ENCODE assay signal across 8 cellular contexts in genomic region chr7:108526768-108527017, GRCh38. TPM values are rescaled to one million over a fixed set of nuclear protein-coding genes. Genes with fewer than 3 reads are reported as not detected.
DNase-seq lines count a peak whose midpoint lies in the region; ATAC-seq and TF ChIP-seq lines count a peak whose summit lies in the region.

No MANE protein-coding gene starts in this region.

- 5 to 8% methylated on average over 3 of the region's 3 CpGs for WGBS in heart right ventricle, 2 donors
- WGBS in aorta, 2 donors = 1 to 6% methylated on average over 3 of the region's 3 CpGs

- H3K9me3 ChIP-seq in heart right ventricle (no peaks in the 10 kb centered on the region), breast epithelium (no peaks in the 10 kb centered on the region), mononuclear cell (ENCODE audit: low read depth, low read length) (no peaks in the 10 kb centered on the region), aorta (ENCODE audit: control insufficient read depth, low read length) (no peaks in the 10 kb centered on the region)

- peaks cover 7 to 41% (median 31%) of the 10 kb centered on the region in 9 donors for H3K4me1 ChIP-seq in heart right ventricle
- H3K4me1 ChIP-seq in breast epithelium = peaks cover 0 to 11% of the 10 kb centered on the region in 2 donors
- H3K4me1 ChIP-seq in mononuclear cell (ENCODE audit: insufficient read depth, low read length) = peaks cover 26% of the 10 kb centered on the region
- peaks cover 0 to 6% of the 10 kb centered on the region in 2 donors for H3K4me1 ChIP-seq in aorta (ENCODE audit: control insufficient read depth in 1 of 2, insufficient read depth in 2 of 2, low read length in 2 of 2)

- intact Hi-C loops in heart right ventricle (cut with DNase I) (loop anchor here in 8 of 10 donors (1.0 to 5.0 kb wide), 4 partner anchors 41 to 46 kb away; partner anchors contain the start of genes DNAJB9 (in 7 of the 8) and THAP5 (in 7 of the 8)), cardiac septum (cut with DNase I) (loop anchor here (1.0 kb wide), 1 partner anchor 43 kb away; the partner anchor contains the start of genes DNAJB9 and THAP5), breast epithelium (cut with DNase I; ENCODE audit: low total_unique reads) (loop anchor here (5.0 kb wide), 1 partner anchor 41 kb away; the partner anchor contains the start of genes DNAJB9 and THAP5), aorta (cut with DNase I) (loop anchor here (1.0 kb wide), 1 partner anchor 43 kb away; the partner anchor contains the start of genes DNAJB9 (in 2 of the 2) and THAP5 (in 2 of the 2)), head of caudate nucleus (cut with DNase I) (loop anchor here (2.0 kb wide), 1 partner anchor 42 kb away; the partner anchor contains the start of genes DNAJB9 and THAP5)

- TF ChIP-seq POLR2A in breast epithelium (IDR thresholded peaks at IDR 0.05) = no peak

- H3K27ac ChIP-seq in heart right ventricle (peak overlapping the region; percentile 78 to 99 (median 96)), breast epithelium (peak overlapping the region; percentile 97 to 99), aorta (ENCODE audit: low read depth in 1 of 2, low read length in 2 of 2) (peak overlapping the region; percentile 38 to 79)

- H3K4me3 ChIP-seq in heart right ventricle (peak overlapping the region; percentile 11 to 80 (median 74)), breast epithelium (peak overlapping the region; percentile 66 to 72 (median 71)), mononuclear cell (ENCODE audit: low read length) (peak overlapping the region; percentile 85), aorta (ENCODE audit: low read length in 2 of 2) (peak overlapping the region; percentile 38 to 50)

- DNase-seq in heart right ventricle = no peak
- DNase-seq in cardiac septum (ENCODE audit: low spot score) = no peak
- DNase-seq in breast epithelium (ENCODE audit: low spot score in 2 of 2) = no peak
- no peak for DNase-seq in aorta
- no peak for DNase-seq in head of caudate nucleus

- no peak for TF ChIP-seq CTCF in heart right ventricle (IDR thresholded peaks at IDR 0.05)
- TF ChIP-seq CTCF in breast epithelium (IDR thresholded peaks at IDR 0.05) = no peak

- H3K36me3 ChIP-seq in heart right ventricle (no peaks in the 10 kb centered on the region), breast epithelium (no peaks in the 10 kb centered on the region), aorta (ENCODE audit: control insufficient read depth in 1 of 2, insufficient read depth in 2 of 2, low read length in 1 of 2) (no peaks in the 10 kb centered on the region)

- ATAC-seq in heart right ventricle = no peak
- no peak for ATAC-seq in aorta (ENCODE audit: low FRiP score)
- ATAC-seq in HG02970 (IDR thresholded peaks at IDR 0.05; ENCODE audit: low FRiP score, unreplicated experiment) = no peak
- ATAC-seq in GM18502 (IDR thresholded peaks at IDR 0.05; ENCODE audit: poor library complexity, unreplicated experiment) = no peak

- H3K27me3 ChIP-seq in heart right ventricle = no peaks in the 10 kb centered on the region
- no peaks in the 10 kb centered on the region for H3K27me3 ChIP-seq in breast epithelium
- H3K27me3 ChIP-seq in mononuclear cell (ENCODE audit: insufficient read depth, low read length) = no peaks in the 10 kb centered on the region
- H3K27me3 ChIP-seq in aorta (ENCODE audit: control insufficient read depth in 1 of 2, insufficient read depth in 2 of 2, low read length in 1 of 2) = no peaks in the 10 kb centered on the region

RNA-seq across cellular contexts. Expression of gene PNPLA8, which starts 0.8 kb away (rescaled TPM):
- 10 to 100 TPM; 26.9 to 39.9 (median 36.1) TPM for total RNA-seq in heart right ventricle
- polyA plus RNA-seq in heart right ventricle = 10 to 100 TPM; 13.2 to 29.1 TPM
- 31.9 TPM for total RNA-seq in cardiac septum
- total RNA-seq in breast epithelium = 10 to 100 TPM; 36.1 to 48.6 (median 48.5) TPM
- total RNA-seq in mononuclear cell = 116 TPM
- total RNA-seq in aorta = 10 to 100 TPM; 31.2 to 32.8 TPM
- 10 to 100 TPM; 14.4 to 15.1 TPM for polyA plus RNA-seq in aorta

RNA-seq across cellular contexts. Expression of gene THAP5, which starts 42.8 kb away (rescaled TPM):
- total RNA-seq in heart right ventricle (10 to 100 TPM; 24.2 to 32.9 (median 28.9) TPM), cardiac septum (25.4 TPM), breast epithelium (10 to 100 TPM; 19.4 to 35.6 (median 24.6) TPM), mononuclear cell (19.8 TPM), aorta (10 to 100 TPM; 23.6 to 27.4 TPM)
- polyA plus RNA-seq in heart right ventricle (1 to 10 TPM; 7.2 to 8.9 TPM), aorta (10 to 100 TPM; 13.0 to 16.7 TPM)

RNA-seq across cellular contexts. Expression of gene DNAJB9, which starts 43.0 kb away (rescaled TPM):
- total RNA-seq in heart right ventricle (10 to 100 TPM; 33.9 to 57.1 (median 45.4) TPM), cardiac septum (38.0 TPM), breast epithelium (10 to 100 TPM; 36.3 to 51.2 (median 41.0) TPM), mononuclear cell (85.7 TPM), aorta (10 to 100 TPM; 24.3 to 28.4 TPM)
- polyA plus RNA-seq in heart right ventricle (10 to 100 TPM; 10.1 to 59.1 TPM), aorta (10 to 100 TPM; 19.4 to 21.0 TPM)
